16 cellular contexts compared by ENCODE assay signal in the genomic region with DNA sequence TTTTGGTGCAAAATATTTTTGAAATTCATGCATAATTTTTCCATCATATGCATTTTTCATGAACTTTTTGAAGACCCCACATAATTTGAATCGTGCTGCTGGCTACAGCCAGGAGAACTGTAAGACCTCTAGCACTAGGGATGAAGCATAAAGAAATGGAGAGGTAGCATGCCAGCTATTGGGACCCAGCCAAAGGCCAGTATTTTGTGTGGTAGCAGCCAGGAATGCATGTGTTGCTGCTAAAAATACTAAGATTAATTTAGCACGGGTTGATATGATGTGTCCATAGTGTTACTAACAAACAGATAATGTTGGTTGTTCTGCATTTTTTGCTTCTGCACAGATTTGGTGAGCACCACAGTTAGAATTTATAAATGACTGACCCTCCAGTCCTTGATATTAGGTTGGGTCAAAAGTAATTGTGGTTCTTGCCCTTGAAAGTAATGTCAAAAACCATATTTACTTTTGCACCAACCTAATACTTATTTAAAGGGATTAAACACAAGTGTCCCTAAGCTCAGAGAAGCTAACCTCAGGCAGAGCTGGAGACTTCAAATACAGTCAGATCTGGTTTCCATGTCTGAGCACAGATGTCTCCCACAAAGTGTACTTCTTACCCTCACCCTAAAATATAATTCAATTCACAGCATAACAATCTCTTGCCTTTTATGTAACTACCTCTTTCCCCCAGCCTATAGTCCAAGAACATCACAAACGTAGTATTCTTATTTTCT. TPM values are rescaled to one million over a fixed set of nuclear protein-coding genes. Genes with fewer than 3 reads are reported as not detected.
A peak's percentile ranks its signal among the peaks of the same experiment; 100 is the strongest.
DNase-seq lines count a peak whose midpoint lies in the region; ATAC-seq and TF ChIP-seq lines count a peak whose summit lies in the region.
"Had no signal": no experiment of that assay in that cellular context is flagged by ENCODE, and none has a peak within 500 bp of the region (broad histone marks: within the 10 kb centered on the region; RNA-seq: fewer than 3 reads in every experiment).

No MANE protein-coding gene starts in this region.

- DNase-seq in cerebellar cortex (ENCODE audit: low spot score) (peak; percentile 83), heart left ventricle (peak in 4 of 5 donors; percentile 50 to 65 (median 58)), right atrium auricular region (ENCODE audit: low spot score) (no peak), HAP-1 (ENCODE audit: low spot score in 2 of 2) (no peak), esophagus squamous epithelium (lab: John Stamatoyannopoulos, UW) (no peak)
- DNase-seq in effector memory CD4-positive, alpha-beta T cell = no peak
- no peak for DNase-seq in activated T-helper 1 cell treated with anti-CD3 and anti-CD28 coated beads, Interleukin-12 subunit alpha, Interleukin-12 subunit beta, Interleukin-2, Interleukin-4 antibody, amounts not matched to agents 30 ng/mL and 10 ng/mL and 1 ng/mL, durations not matched to agents 14 hours and 24 hours and 36 hours (ENCODE audit: low spot score)
- DNase-seq: CD8-positive, alpha-beta T cell; DMS53; HCEC 1CT; HFFc6 had no signal

- H3K36me3 ChIP-seq in heart left ventricle (no peaks in the 10 kb centered on the region), right atrium auricular region (no peaks in the 10 kb centered on the region), HAP-1 (replicated peaks) (no peaks in the 10 kb centered on the region), esophagus squamous epithelium (no peaks in the 10 kb centered on the region)
- H3K36me3 ChIP-seq in effector memory CD4-positive, alpha-beta T cell (ENCODE audit: control insufficient read depth, insufficient read depth, low read length) = no peaks in the 10 kb centered on the region

- WGBS in heart left ventricle, 4 donors = 37 to 39% (median 38%) methylated on average over 3 of the region's 3 CpGs
- WGBS in esophagus squamous epithelium, 2 donors = 49 to 54% methylated on average over 3 of the region's 3 CpGs

- ATAC-seq in heart left ventricle = peak; percentile 83 to 95 (median 92)
- ATAC-seq: A549; CD8-positive, alpha-beta T cell; HepG2 had no signal

- H3K27ac ChIP-seq in heart left ventricle (peak overlapping the region in 11 of 12 donors; percentile 11 to 78 (median 48)), right atrium auricular region (peak overlapping the region; percentile 30 to 71), esophagus squamous epithelium (no peak overlapping the region)
- H3K27ac ChIP-seq in effector memory CD4-positive, alpha-beta T cell (ENCODE audit: insufficient read depth, low read length, poor library complexity, severe bottlenecking) = no peak overlapping the region
- H3K27ac ChIP-seq: A549 had no signal

- H3K27me3 ChIP-seq in heart left ventricle (no peaks in the 10 kb centered on the region), right atrium auricular region (no peaks in the 10 kb centered on the region), HAP-1 (ENCODE audit: low read depth) (no peaks in the 10 kb centered on the region), esophagus squamous epithelium (no peaks in the 10 kb centered on the region)
- H3K27me3 ChIP-seq in effector memory CD4-positive, alpha-beta T cell (replicated peaks; ENCODE audit: control insufficient read depth, insufficient read depth, low read length, poor library complexity, severe bottlenecking) = no peaks in the 10 kb centered on the region

- no peaks in the 10 kb centered on the region for H3K4me1 Mint-ChIP-seq in activated T-helper 1 cell treated with anti-CD3 and anti-CD28 coated beads, Interleukin-12 subunit alpha, Interleukin-12 subunit beta, Interleukin-2, Interleukin-4 antibody, amounts not matched to agents 30 ng/mL and 10 ng/mL and 1 ng/mL, durations not matched to agents 14 hours and 24 hours and 36 hours (ENCODE audit: low read depth)
- H3K4me1 Mint-ChIP-seq: CD14-positive monocyte had no signal

- no peaks in the 10 kb centered on the region for H3K36me3 Mint-ChIP-seq in activated T-helper 1 cell treated with anti-CD3 and anti-CD28 coated beads, Interleukin-12 subunit alpha, Interleukin-12 subunit beta, Interleukin-2, Interleukin-4 antibody, amounts not matched to agents 30 ng/mL and 10 ng/mL and 1 ng/mL, durations not matched to agents 14 hours and 24 hours and 36 hours (ENCODE audit: low read depth)
- H3K36me3 Mint-ChIP-seq: CD14-positive monocyte; CD8-positive, alpha-beta T cell had no signal

- intact Hi-C loops in heart left ventricle (cut with DNase I) (no loop called here), esophagus squamous epithelium (cut with DNase I) (no loop called here)
- intact Hi-C loops in activated T-helper 1 cell treated with anti-CD3 and anti-CD28 coated beads, Interleukin-12 subunit alpha, Interleukin-12 subunit beta, Interleukin-2, Interleukin-4 antibody, amounts not matched to agents 30 ng/mL and 10 ng/mL and 1 ng/mL, durations not matched to agents 14 hours and 24 hours and 36 hours (cut with micrococcal nuclease) = no loop called here

- H3K4me1 ChIP-seq in heart left ventricle (peaks cover 0 to 13% (median 0%) of the 10 kb centered on the region in 12 donors), right atrium auricular region (peaks cover 0 to 6% of the 10 kb centered on the region in 2 donors), HAP-1 (no peaks in the 10 kb centered on the region), esophagus squamous epithelium (no peaks in the 10 kb centered on the region)
- no peaks in the 10 kb centered on the region for H3K4me1 ChIP-seq in effector memory CD4-positive, alpha-beta T cell (ENCODE audit: control insufficient read depth, insufficient read depth, low read length, poor library complexity, severe bottlenecking)
- H3K4me1 ChIP-seq: A549 had no signal

- no peak overlapping the region for H3K4me3 Mint-ChIP-seq in activated T-helper 1 cell treated with anti-CD3 and anti-CD28 coated beads, Interleukin-12 subunit alpha, Interleukin-12 subunit beta, Interleukin-2, Interleukin-4 antibody, amounts not matched to agents 30 ng/mL and 10 ng/mL and 1 ng/mL, durations not matched to agents 14 hours and 24 hours and 36 hours
- H3K4me3 Mint-ChIP-seq: CD14-positive monocyte; CD8-positive, alpha-beta T cell; HFFc6 had no signal

- H3K4me3 ChIP-seq in heart left ventricle = no peak overlapping the region
- H3K4me3 ChIP-seq in right atrium auricular region = no peak overlapping the region
- H3K4me3 ChIP-seq in effector memory CD4-positive, alpha-beta T cell (ENCODE audit: insufficient read depth, low read depth, low read length, poor library complexity, severe bottlenecking) = no peak overlapping the region
- H3K4me3 ChIP-seq in HAP-1 = no peak overlapping the region
- H3K4me3 ChIP-seq in esophagus squamous epithelium = no peak overlapping the region
- H3K4me3 ChIP-seq: A549 had no signal

- H3K9me3 Mint-ChIP-seq in activated T-helper 1 cell treated with anti-CD3 and anti-CD28 coated beads, Interleukin-12 subunit alpha, Interleukin-12 subunit beta, Interleukin-2, Interleukin-4 antibody, amounts not matched to agents 30 ng/mL and 10 ng/mL and 1 ng/mL, durations not matched to agents 14 hours and 24 hours and 36 hours = no peaks in the 10 kb centered on the region
- H3K9me3 Mint-ChIP-seq: HFFc6 had no signal

- no peak for TF ChIP-seq POLR2A in heart left ventricle (IDR thresholded peaks at IDR 0.05)
- no peak for TF ChIP-seq POLR2A in esophagus squamous epithelium (IDR thresholded peaks at IDR 0.05)

- H3K27me3 Mint-ChIP-seq in activated T-helper 1 cell treated with anti-CD3 and anti-CD28 coated beads, Interleukin-12 subunit alpha, Interleukin-12 subunit beta, Interleukin-2, Interleukin-4 antibody, amounts not matched to agents 30 ng/mL and 10 ng/mL and 1 ng/mL, durations not matched to agents 14 hours and 24 hours and 36 hours (ENCODE audit: insufficient read depth) = no peaks in the 10 kb centered on the region

- peaks cover 0 to 9% (median 0%) of the 10 kb centered on the region in 12 donors for H3K9me3 ChIP-seq in heart left ventricle
- peaks cover 0 to 4% of the 10 kb centered on the region in 2 donors for H3K9me3 ChIP-seq in right atrium auricular region
- H3K9me3 ChIP-seq in effector memory CD4-positive, alpha-beta T cell (ENCODE audit: control insufficient read depth, low read length) = no peaks in the 10 kb centered on the region
- no peaks in the 10 kb centered on the region for H3K9me3 ChIP-seq in HAP-1
- no peaks in the 10 kb centered on the region for H3K9me3 ChIP-seq in esophagus squamous epithelium
- H3K9me3 ChIP-seq: A549 had no signal

- TF ChIP-seq CTCF in heart left ventricle (IDR thresholded peaks at IDR 0.05) (no peak), right atrium auricular region (IDR thresholded peaks at IDR 0.05) (no peak), esophagus squamous epithelium (IDR thresholded peaks at IDR 0.05) (no peak)

- in situ Hi-C loops in HAP-1 (cut with MboI; ENCODE audit: low sequenced_read_pairs) = no loop called here

- no peak overlapping the region for H3K27ac Mint-ChIP-seq in activated T-helper 1 cell treated with anti-CD3 and anti-CD28 coated beads, Interleukin-12 subunit alpha, Interleukin-12 subunit beta, Interleukin-2, Interleukin-4 antibody, amounts not matched to agents 30 ng/mL and 10 ng/mL and 1 ng/mL, durations not matched to agents 14 hours and 24 hours and 36 hours
- H3K27ac Mint-ChIP-seq: CD14-positive monocyte; CD8-positive, alpha-beta T cell; HFFc6 had no signal

RNA-seq across cellular contexts. Expression of a gene that starts 54.1 kb away (rescaled TPM):
- not detected for total RNA-seq in heart left ventricle
- not detected for polyA plus RNA-seq in heart left ventricle
- not detected for total RNA-seq in right atrium auricular region
- total RNA-seq in esophagus squamous epithelium = not detected
- not detected in 2 replicates for total RNA-seq in activated T-helper 1 cell treated with anti-CD3 and anti-CD28 coated beads, Interleukin-12 subunit alpha, Interleukin-12 subunit beta, Interleukin-2, Interleukin-4 antibody, amounts not matched to agents 30 ng/mL and 10 ng/mL and 1 ng/mL, durations not matched to agents 14 hours and 24 hours and 36 hours
- total RNA-seq: CD8-positive, alpha-beta T cell; H1; HepG2; HFFc6 had no signal
- polyA plus RNA-seq: A549, BJ, CD14-positive monocyte, H1, HepG2 had no signal

Comparison
In these comparisons a context has a peak if more than half of its experiments do, and no peak if none do; other contexts are left out.
1. DNase-seq: peak in cerebellar cortex (single experiment) and heart left ventricle (4 of 5); none in right atrium auricular region (single experiment), effector memory CD4-positive, alpha-beta T cell (0 of 3), HAP-1 (0 of 2), esophagus squamous epithelium (single experiment) and activated T-helper 1 cell treated with anti-CD3 and anti-CD28 coated beads, Interleukin-12 subunit alpha, Interleukin-12 subunit beta, Interleukin-2, Interleukin-4 antibody, amounts not matched to agents 30 ng/mL and 10 ng/mL and 1 ng/mL, durations not matched to agents 14 hours and 24 hours and 36 hours (single experiment).
2. H3K27ac ChIP-seq: peak in heart left ventricle (11 of 12) and right atrium auricular region (2 of 2); none in effector memory CD4-positive, alpha-beta T cell (single experiment) and esophagus squamous epithelium (0 of 4).